Comparison of ENCODE assay signal across 18 cellular contexts in the genomic region with DNA sequence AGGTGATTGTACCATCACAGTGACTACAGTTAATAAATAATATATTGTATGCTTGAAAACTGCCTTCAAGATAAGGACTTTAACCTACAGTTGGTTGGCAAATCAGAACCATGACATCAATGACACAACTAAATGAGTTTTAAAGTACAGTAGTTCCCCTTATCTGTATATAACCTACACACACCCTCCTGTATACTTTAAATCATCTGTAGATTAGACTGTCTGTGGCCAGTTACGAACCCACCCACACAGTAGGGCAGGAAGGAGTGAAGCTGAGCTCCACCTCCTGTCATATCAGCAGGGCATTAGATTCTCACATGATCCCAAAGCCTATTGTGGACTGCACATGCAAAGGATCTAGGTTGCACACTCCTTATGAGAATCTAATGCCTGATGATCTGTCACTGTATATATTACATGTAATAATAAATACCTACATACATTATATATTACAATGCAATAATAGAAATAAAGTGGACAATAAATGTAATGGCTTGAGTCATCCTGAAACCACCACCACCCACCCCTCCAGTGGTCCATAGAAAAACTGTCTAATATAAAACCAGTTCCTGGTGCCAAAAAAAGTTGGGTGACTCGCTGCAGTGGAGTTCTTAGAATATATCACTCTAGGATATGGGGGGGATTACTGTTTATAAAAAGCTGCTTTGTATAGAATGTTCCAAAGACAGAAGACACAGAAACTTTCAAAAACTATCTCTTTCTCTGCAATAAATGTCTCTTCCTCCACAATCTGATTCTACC. TPM values are rescaled to one million over a fixed set of nuclear protein-coding genes. Genes with fewer than 3 reads are reported as not detected.
A peak's percentile ranks its signal among the peaks of the same experiment; 100 is the strongest.
DNase-seq lines count a peak whose midpoint lies in the region; ATAC-seq and TF ChIP-seq lines count a peak whose summit lies in the region.
"Had no signal": no experiment of that assay in that cellular context is flagged by ENCODE, and none has a peak within 500 bp of the region (broad histone marks: within the 10 kb centered on the region; RNA-seq: fewer than 3 reads in every experiment).

No MANE protein-coding gene starts in this region.

- POLR2A ChIA-PET in WTC11 (lab: Charles Lee) = no interaction called here

- H3K4me1 Mint-ChIP-seq in WTC11 = peaks cover 12% of the 10 kb centered on the region

- H3K4me3 Mint-ChIP-seq in WTC11 = no peak overlapping the region
- H3K4me3 Mint-ChIP-seq: activated naive CD8-positive, alpha-beta T cell treated with anti-CD3 and anti-CD28 coated beads, Interleukin-2, amount 10 ng/mL, durations not matched to agents 7 days and 5 days had no signal

- no peak overlapping the region for H3K9ac ChIP-seq in fibroblast of lung (ENCODE audit: insufficient read depth, low read length)

- TF ChIP-seq POLR2A in Peyer's patch (IDR thresholded peaks at IDR 0.05) = peak in 1 of 2 donors; percentile 39

- H3K79me2 ChIP-seq in fibroblast of lung (ENCODE audit: control insufficient read depth, insufficient read depth, low read length) = no peaks in the 10 kb centered on the region

- peak overlapping the region; percentile 45 for H3K4me2 ChIP-seq in fibroblast of lung (ENCODE audit: extremely low read depth, insufficient read depth, low read length)
- H3K4me2 ChIP-seq: PC-9 had no signal

- H3K27ac ChIP-seq in Peyer's patch (peak overlapping the region in 2 of 4 donors; percentile 16 to 64), fibroblast of lung (ENCODE audit: insufficient read depth, low read length) (no peak overlapping the region), coronary artery (no peak overlapping the region)
- H3K27ac ChIP-seq: left lung, PC-9, upper lobe of left lung had no signal

- peaks cover 4% of the 10 kb centered on the region; the same call in 1 of the 2 replicates for H3K9me3 Mint-ChIP-seq in WTC11
- H3K9me3 Mint-ChIP-seq: activated naive CD8-positive, alpha-beta T cell treated with anti-CD3 and anti-CD28 coated beads, Interleukin-2, amount 10 ng/mL, durations not matched to agents 7 days and 5 days had no signal

- H3K9me3 ChIP-seq in Peyer's patch = no peaks in the 10 kb centered on the region
- no peaks in the 10 kb centered on the region for H3K9me3 ChIP-seq in fibroblast of lung (ENCODE audit: control insufficient read depth, insufficient read depth, low read depth, low read length)
- H3K9me3 ChIP-seq: left lung, upper lobe of left lung had no signal

- H3K27ac Mint-ChIP-seq in WTC11 = no peak overlapping the region
- H3K27ac Mint-ChIP-seq: IgD-negative memory B cell had no signal

- H3K27me3 ChIP-seq in Peyer's patch = no peaks in the 10 kb centered on the region
- no peaks in the 10 kb centered on the region for H3K27me3 ChIP-seq in fibroblast of lung (ENCODE audit: control insufficient read depth, insufficient read depth, low read length)
- H3K27me3 ChIP-seq: left lung, upper lobe of left lung had no signal

- no peak for TF ChIP-seq CTCF in Peyer's patch (IDR thresholded peaks at IDR 0.05)
- TF ChIP-seq CTCF in fibroblast of lung (conservative IDR thresholded peaks at IDR 0.05 in 1 of 2, IDR thresholded peaks at IDR 0.05 in 1 of 2; ENCODE audit: low read depth in 1 of 2, low read length in 2 of 2) = no peak
- TF ChIP-seq CTCF in coronary artery (IDR thresholded peaks at IDR 0.05) = no peak
- no peak for TF ChIP-seq CTCF in WTC11 (IDR thresholded peaks at IDR 0.05)

- peak; percentile 1 for DNase-seq in stimulated activated naive CD4-positive, alpha-beta T cell treated with Interleukin-2 at 50 U/mL for 16 hours (lab: John Stamatoyannopoulos, UW)
- DNase-seq in stimulated activated naive CD4-positive, alpha-beta T cell (lab: John Stamatoyannopoulos, UW) = no peak
- DNase-seq in Peyer's patch = peak in 2 of 3 donors; percentile 57 to 77
- peak in 1 of 2 donors; percentile 26 for DNase-seq in fibroblast of lung (ENCODE audit: low read depth in 2 of 2)
- DNase-seq in coronary artery (ENCODE audit: low spot score) = no peak
- DNase-seq in WTC11 (ENCODE audit: low spot score) = no peak
- no peak for DNase-seq in SW 1271 (lab: John Stamatoyannopoulos, UW)
- DNase-seq in NCI-H187 treated with DMSO at 0.1 percent for 48 hours (lab: John Stamatoyannopoulos, UW) = no peak
- DNase-seq: activated CD4-positive, alpha-beta T cell treated with anti-CD3 and anti-CD28 coated beads, Interleukin-2, amount 50 U/mL, for 48 hours; activated naive CD8-positive, alpha-beta T cell treated with anti-CD3 and anti-CD28 coated beads, Interleukin-2, amount 10 ng/mL, durations not matched to agents 7 days and 5 days; cerebellar nuclear complex; DMS79 treated with DMSO at 0.1 percent for 48 hours; left lung; NCI-H1417; NCI-H510A treated with DMSO at 0.1 percent for 48 hours; PC-9; upper lobe of left lung had no signal

- H4K20me1 ChIP-seq in fibroblast of lung (ENCODE audit: control insufficient read depth, extremely low read depth, insufficient read depth, low read length) = no peaks in the 10 kb centered on the region

- H3K36me3 Mint-ChIP-seq in WTC11 = no peaks in the 10 kb centered on the region

- no peak overlapping the region for H3K4me3 ChIP-seq in Peyer's patch
- no peak overlapping the region for H3K4me3 ChIP-seq in fibroblast of lung (replicated peaks in 1 of 4; ENCODE audit: control extremely low read depth in 1 of 4, insufficient read depth in 1 of 4, low read depth in 3 of 4, low read length in 4 of 4)
- no peak overlapping the region for H3K4me3 ChIP-seq in coronary artery
- H3K4me3 ChIP-seq: left lung, PC-9, upper lobe of left lung had no signal

- peaks cover 11% of the 10 kb centered on the region for H3K27me3 Mint-ChIP-seq in WTC11 (ENCODE audit: low read depth)
- H3K27me3 Mint-ChIP-seq: activated naive CD8-positive, alpha-beta T cell treated with anti-CD3 and anti-CD28 coated beads, Interleukin-2, amount 10 ng/mL, durations not matched to agents 7 days and 5 days; IgD-negative memory B cell had no signal

- H3K4me1 ChIP-seq in Peyer's patch = peaks cover 0 to 12% (median 0%) of the 10 kb centered on the region in 4 donors
- peaks cover 8% of the 10 kb centered on the region for H3K4me1 ChIP-seq in fibroblast of lung (ENCODE audit: control insufficient read depth, extremely low read depth, insufficient read depth, low read length)

- no peaks in the 10 kb centered on the region for H3K36me3 ChIP-seq in Peyer's patch
- no peaks in the 10 kb centered on the region for H3K36me3 ChIP-seq in fibroblast of lung (ENCODE audit: control insufficient read depth, insufficient read depth, low read length)
- H3K36me3 ChIP-seq: left lung, upper lobe of left lung had no signal

- CTCF ChIA-PET in WTC11 (lab: Charles Lee) = no interaction called here

- H2AFZ ChIP-seq in fibroblast of lung (ENCODE audit: low read length) = no peak overlapping the region
- H2AFZ ChIP-seq: PC-9 had no signal

- no peak for ATAC-seq in WTC11
- ATAC-seq: left lung had no signal

TF ChIP-seq in WTC11, 78 proteins besides CTCF, POLR2A, EP300 and RAD21 (continues in another document):
- TF ChIP-seq, protein P1, sequence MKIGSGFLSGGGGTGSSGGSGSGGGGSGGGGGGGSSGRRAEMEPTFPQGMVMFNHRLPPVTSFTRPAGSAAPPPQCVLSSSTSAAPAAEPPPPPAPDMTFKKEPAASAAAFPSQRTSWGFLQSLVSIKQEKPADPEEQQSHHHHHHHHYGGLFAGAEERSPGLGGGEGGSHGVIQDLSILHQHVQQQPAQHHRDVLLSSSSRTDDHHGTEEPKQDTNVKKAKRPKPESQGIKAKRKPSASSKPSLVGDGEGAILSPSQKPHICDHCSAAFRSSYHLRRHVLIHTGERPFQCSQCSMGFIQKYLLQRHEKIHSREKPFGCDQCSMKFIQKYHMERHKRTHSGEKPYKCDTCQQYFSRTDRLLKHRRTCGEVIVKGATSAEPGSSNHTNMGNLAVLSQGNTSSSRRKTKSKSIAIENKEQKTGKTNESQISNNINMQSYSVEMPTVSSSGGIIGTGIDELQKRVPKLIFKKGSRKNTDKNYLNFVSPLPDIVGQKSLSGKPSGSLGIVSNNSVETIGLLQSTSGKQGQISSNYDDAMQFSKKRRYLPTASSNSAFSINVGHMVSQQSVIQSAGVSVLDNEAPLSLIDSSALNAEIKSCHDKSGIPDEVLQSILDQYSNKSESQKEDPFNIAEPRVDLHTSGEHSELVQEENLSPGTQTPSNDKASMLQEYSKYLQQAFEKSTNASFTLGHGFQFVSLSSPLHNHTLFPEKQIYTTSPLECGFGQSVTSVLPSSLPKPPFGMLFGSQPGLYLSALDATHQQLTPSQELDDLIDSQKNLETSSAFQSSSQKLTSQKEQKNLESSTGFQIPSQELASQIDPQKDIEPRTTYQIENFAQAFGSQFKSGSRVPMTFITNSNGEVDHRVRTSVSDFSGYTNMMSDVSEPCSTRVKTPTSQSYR (CRISPR knock-in tag; IDR thresholded peaks at IDR 0.05) = no peak
- TF ChIP-seq FOXJ3 (CRISPR knock-in tag; IDR thresholded peaks at IDR 0.05; ENCODE audit: borderline replicate concordance) (no peak), PRDM15 (CRISPR knock-in tag; IDR thresholded peaks at IDR 0.05) (no peak)

RNA-seq across cellular contexts. Expression of gene TPK1, which starts 5.6 kb away (rescaled TPM):
- total RNA-seq in Peyer's patch (10 to 100 TPM in 3 of 4 donors, 1 to 10 TPM in 1; 2.5 to 22.7 (median 18.7) TPM), fibroblast of lung (3.9 and 4.1 TPM in 2 replicates), WTC11 (2021) (2.7 to 3.6 TPM (median 2.7 TPM) in 3 replicates)
- 2.4 and 4.6 TPM in 2 replicates for polyA plus RNA-seq in fibroblast of lung
- 1.1 and 4.7 TPM in 2 replicates for polyA plus RNA-seq in fibroblast of lung (2012)
- 14.0 and 25.5 TPM in 2 replicates for polyA minus RNA-seq in fibroblast of lung (ENCODE audit: low replicate concordance)

Comparison
In these comparisons a context has a peak if more than half of its experiments do, and no peak if none do; other contexts are left out.
1. DNase-seq: peak in stimulated activated naive CD4-positive, alpha-beta T cell treated with Interleukin-2 at 50 U/mL for 16 hours (single experiment) and Peyer's patch (2 of 3); none in stimulated activated naive CD4-positive, alpha-beta T cell (0 of 6), coronary artery (single experiment), WTC11 (single experiment), SW 1271 (0 of 2) and NCI-H187 treated with DMSO at 0.1 percent for 48 hours (single experiment).